In genomic region chr5:121667292-121667691, GRCh38 we compare ENCODE assay signal across 25 cellular contexts.
"Had no signal": no experiment of that assay in that cellular context is flagged by ENCODE, and none has a peak within 500 bp of the region (broad histone marks: within the 10 kb centered on the region; RNA-seq: fewer than 3 reads in every experiment).

No MANE protein-coding gene starts in this region.

- H3K27me3 ChIP-seq: Peyer's patch, SJCRH30 had no signal

- H3K4me1 ChIP-seq: Peyer's patch, SJCRH30 had no signal

- H3K4me2 ChIP-seq: SK-N-SH had no signal

- H3K36me3 ChIP-seq: Peyer's patch, SJCRH30 had no signal

- H3K27ac ChIP-seq: Peyer's patch, RWPE1, SJCRH30 had no signal

- H3K9me3 ChIP-seq: Peyer's patch, SJCRH30, SK-N-SH had no signal

- H3K4me3 ChIP-seq: Peyer's patch, SJCRH30 had no signal

- ATAC-seq: activated CD8-positive, alpha-beta memory T cell treated with anti-CD3 and anti-CD28 coated beads, Interleukin-2, amount 10 ng/mL, durations not matched to agents 7 days and 5 days; activated naive CD4-positive, alpha-beta T cell treated with anti-CD3 and anti-CD28 coated beads, Interleukin-2, amount 50 U/mL, for 72 hours; activated naive CD8-positive, alpha-beta T cell treated with anti-CD3 and anti-CD28 coated beads, Interleukin-2, amount 50 U/mL, for 24 hours; activated T-cell treated with anti-CD3 and anti-CD28 coated beads, Interleukin-2, amount 50 U/mL, for 4 hours had no signal

- DNase-seq: activated CD4-positive, alpha-beta T cell treated with anti-CD3 and anti-CD28 coated beads for 1 hour; activated CD4-positive, alpha-beta T cell treated with anti-CD3 and anti-CD28 coated beads, Interleukin-2, amount 10 ng/mL, durations not matched to agents 24 days and 14 days; activated CD4-positive, alpha-beta T cell treated with anti-CD3 and anti-CD28 coated beads, Interleukin-2, amount 50 U/mL, for 48 hours; activated CD8-positive, alpha-beta memory T cell treated with anti-CD3 and anti-CD28 coated beads, Interleukin-2, amount 10 ng/mL, durations not matched to agents 7 days and 5 days; activated effector memory CD4-positive, alpha-beta T cell treated with anti-CD3 and anti-CD28 coated beads, Interleukin-2, amount 50 U/mL, for 16 hours; activated naive CD4-positive, alpha-beta T cell treated with Interleukin-2 at 50 U/mL for 16 hours; activated naive CD8-positive, alpha-beta T cell treated with anti-CD3 and anti-CD28 coated beads, Interleukin-2, amount 50 U/mL, for 24 hours; activated T-cell treated with anti-CD3 and anti-CD28 coated beads, Interleukin-2, amount 50 U/mL, for 4 hours; amniotic stem cell; cortex of kidney; Karpas-422; NCI-H1105; NCI-H1436 treated with DMSO at 0.1 percent for 48 hours; NCI-H187; NCI-H2081; NCI-H510A treated with DMSO at 0.1 percent for 48 hours; NCI-H69; NK-92 treated with Interleukin-12 subunit alpha and Interleukin-12 subunit beta, amount 100 ng/mL, for 24 hours; Peyer's patch; Right ventricle myocardium superior; SJCRH30; SK-N-SH; SW 1271 had no signal
